19 cellular contexts compared by ENCODE assay signal in the genomic region with DNA sequence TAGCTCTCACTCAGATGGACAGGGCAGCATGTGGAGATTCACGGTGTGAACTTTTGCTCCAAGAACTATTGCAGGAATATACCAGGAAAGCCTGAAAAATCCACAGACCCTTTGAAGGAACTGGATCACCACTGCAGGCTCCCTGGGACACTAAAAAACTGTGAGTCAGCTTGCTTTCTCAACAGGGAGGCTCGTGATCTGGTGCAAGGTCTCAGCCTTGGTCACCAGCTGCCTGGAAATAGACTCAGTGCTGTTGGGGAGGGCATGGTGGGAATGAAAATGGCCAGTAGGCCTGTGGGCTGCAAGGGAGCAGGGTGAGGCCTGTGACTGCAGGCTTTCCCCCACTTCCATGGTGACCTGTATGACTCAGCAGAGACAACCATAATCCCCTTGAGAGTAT.
"Had no signal": no experiment of that assay in that cellular context is flagged by ENCODE, and none has a peak within 500 bp of the region (broad histone marks: within the 10 kb centered on the region; RNA-seq: fewer than 3 reads in every experiment).

No MANE protein-coding gene starts in this region.

- H3K27ac Mint-ChIP-seq: activated CD8-positive, alpha-beta memory T cell treated with anti-CD3 and anti-CD28 coated beads, Interleukin-2, amount 10 ng/mL, durations not matched to agents 7 days and 5 days; activated naive CD4-positive, alpha-beta T cell treated with anti-CD3 and anti-CD28 coated beads, Interleukin-2, amount 50 U/mL, for 72 hours; activated T-cell treated with anti-CD3 and anti-CD28 coated beads, Interleukin-2, amount 50 U/mL, for 24 hours; memory B cell; nephron progenitor cell; stimulated activated naive CD8-positive, alpha-beta T cell treated with anti-CD3 and anti-CD28 coated beads, Interleukin-15, Interleukin-2, amounts not matched to agents 100 ng/mL and 50 ng/mL, for 24 hours; T-helper 2 cell treated with Interferon-gamma antibody and Interleukin-4, amounts not matched to agents 5 μg/mL and 100 μg/mL, for 36 hours had no signal

- H3K9me3 Mint-ChIP-seq: activated naive CD4-positive, alpha-beta T cell treated with anti-CD3 and anti-CD28 coated beads, Interleukin-2, amount 50 U/mL, for 72 hours; activated T-cell treated with anti-CD3 and anti-CD28 coated beads, Interleukin-2, amount 50 U/mL, for 24 hours; memory B cell; stimulated activated naive CD8-positive, alpha-beta T cell treated with anti-CD3 and anti-CD28 coated beads, Interleukin-15, Interleukin-2, amounts not matched to agents 100 ng/mL and 50 ng/mL, for 24 hours; T-helper 2 cell treated with Interferon-gamma antibody and Interleukin-4, amounts not matched to agents 5 μg/mL and 100 μg/mL, for 36 hours had no signal

- ATAC-seq: activated CD8-positive, alpha-beta memory T cell treated with anti-CD3 and anti-CD28 coated beads, Interleukin-2, amount 10 ng/mL, durations not matched to agents 7 days and 5 days; activated naive CD4-positive, alpha-beta T cell treated with anti-CD3 and anti-CD28 coated beads, Interleukin-2, amount 50 U/mL, for 72 hours; gastrocnemius medialis; heart right ventricle; left lung; psoas muscle; sciatic nerve had no signal

- H3K4me3 ChIP-seq: esophagus muscularis mucosa, gastrocnemius medialis, heart right ventricle, left lung, psoas muscle, testis had no signal

- H3K4me1 Mint-ChIP-seq: activated CD8-positive, alpha-beta memory T cell treated with anti-CD3 and anti-CD28 coated beads, Interleukin-2, amount 10 ng/mL, durations not matched to agents 7 days and 5 days; memory B cell; nephron progenitor cell had no signal

- H3K36me3 ChIP-seq: esophagus muscularis mucosa, gastrocnemius medialis, heart right ventricle, left lung had no signal

- H3K27ac ChIP-seq: esophagus muscularis mucosa, gastrocnemius medialis, heart right ventricle, left lung, psoas muscle, testis had no signal

- H3K27me3 ChIP-seq: esophagus muscularis mucosa, gastrocnemius medialis, heart right ventricle, left lung, testis had no signal

- H3K4me3 Mint-ChIP-seq: activated CD8-positive, alpha-beta memory T cell treated with anti-CD3 and anti-CD28 coated beads, Interleukin-2, amount 10 ng/mL, durations not matched to agents 7 days and 5 days; activated T-cell treated with anti-CD3 and anti-CD28 coated beads, Interleukin-2, amount 50 U/mL, for 24 hours; memory B cell; nephron progenitor cell; stimulated activated naive CD8-positive, alpha-beta T cell treated with anti-CD3 and anti-CD28 coated beads, Interleukin-15, Interleukin-2, amounts not matched to agents 100 ng/mL and 50 ng/mL, for 24 hours; T-helper 2 cell treated with Interferon-gamma antibody and Interleukin-4, amounts not matched to agents 5 μg/mL and 100 μg/mL, for 36 hours had no signal

- H3K36me3 Mint-ChIP-seq: activated CD8-positive, alpha-beta memory T cell treated with anti-CD3 and anti-CD28 coated beads, Interleukin-2, amount 10 ng/mL, durations not matched to agents 7 days and 5 days; activated naive CD4-positive, alpha-beta T cell treated with anti-CD3 and anti-CD28 coated beads, Interleukin-2, amount 50 U/mL, for 72 hours; memory B cell had no signal

- DNase-seq: activated CD4-positive, alpha-beta T cell treated with anti-CD3 and anti-CD28 coated beads for 1 hour; activated CD4-positive, alpha-beta T cell treated with anti-CD3 and anti-CD28 coated beads, Interleukin-2, amount 50 U/mL, for 48 hours; activated CD8-positive, alpha-beta memory T cell treated with anti-CD3 and anti-CD28 coated beads, Interleukin-2, amount 10 ng/mL, durations not matched to agents 7 days and 5 days; activated effector memory CD4-positive, alpha-beta T cell treated with anti-CD3 and anti-CD28 coated beads, Interleukin-2, amount 50 U/mL, for 16 hours; activated T-cell treated with anti-CD3 and anti-CD28 coated beads, Interleukin-2, amount 50 U/mL, for 24 hours; aorta; gastrocnemius medialis; heart right ventricle; left lung; nephron progenitor cell; psoas muscle; stimulated activated CD4-positive, alpha-beta T cell treated with anti-CD3 and anti-CD28 coated beads, Interleukin-4, amount 100 ng/mL, for 1 hour; testis had no signal

- H3K4me1 ChIP-seq: esophagus muscularis mucosa, gastrocnemius medialis, heart right ventricle, left lung, psoas muscle, testis had no signal

- H3K9me3 ChIP-seq: gastrocnemius medialis, left lung, psoas muscle, testis had no signal

- H3K27me3 Mint-ChIP-seq: activated CD8-positive, alpha-beta memory T cell treated with anti-CD3 and anti-CD28 coated beads, Interleukin-2, amount 10 ng/mL, durations not matched to agents 7 days and 5 days; stimulated activated naive CD8-positive, alpha-beta T cell treated with anti-CD3 and anti-CD28 coated beads, Interleukin-15, Interleukin-2, amounts not matched to agents 100 ng/mL and 50 ng/mL, for 24 hours had no signal
